3 cellular contexts compared by ENCODE assay signal in genomic region chr7:12490941-12491340, GRCh38.
TF ChIP-seq lines count a peak whose summit lies in the region.

No MANE protein-coding gene starts in this region.

TF ChIP-seq in HepG2, 621 proteins besides CTCF, POLR2A, EP300 and RAD21:
- TF ChIP-seq ZNF75D (CRISPR knock-in tag; IDR thresholded peaks at IDR 0.05; ENCODE audit: borderline replicate concordance) (no peak), MAFK (conservative IDR thresholded peaks at IDR 0.05 in 1 of 2, IDR thresholded peaks at IDR 0.05 in 1 of 2; ENCODE audit: low read length in 2 of 2) (peak; percentile 70 to 87), MAFF (IDR thresholded peaks at IDR 0.05; ENCODE audit: low read depth, low read length) (peak; percentile 78)

TF ChIP-seq in IMR-90, 13 proteins besides CTCF, POLR2A, EP300 and RAD21:
- TF ChIP-seq MAFK (IDR thresholded peaks at IDR 0.05; ENCODE audit: low read depth, low read length): peak; percentile 84
- no peak for TF ChIP-seq RFX5 (IDR thresholded peaks at IDR 0.05; ENCODE audit: low read depth, low read length)
TF ChIP-seq in IMR-90: peak in this region for 1.

TF ChIP-seq in K562, 482 proteins besides CTCF, POLR2A, EP300 and RAD21:
- peak; percentile 38; the same call in 1 of the 2 replicates for TF ChIP-seq MAFG (tag; conservative IDR thresholded peaks at IDR 0.05)
- TF ChIP-seq JUND (IDR thresholded peaks at IDR 0.05; ENCODE audit: borderline replicate concordance, low read depth, low read length): no peak
- TF ChIP-seq JUND (tag; IDR thresholded peaks at IDR 0.05; ENCODE audit: borderline replicate concordance, low read depth, low read length): no peak
- peak; percentile 76 for TF ChIP-seq ZNF316 (IDR thresholded peaks at IDR 0.05)
- no peak for TF ChIP-seq ZNF644 (tag; IDR thresholded peaks at IDR 0.05; ENCODE audit: low read depth)
- no peak for TF ChIP-seq ZNF23 (CRISPR knock-in tag; IDR thresholded peaks at IDR 0.05)
- no peak for TF ChIP-seq ZFP30 (CRISPR knock-in tag; IDR thresholded peaks at IDR 0.05; ENCODE audit: borderline replicate concordance)
- TF ChIP-seq C11orf30 (IDR thresholded peaks at IDR 0.05; ENCODE audit: low read depth): peak; percentile 60
- TF ChIP-seq NR2C2 (CRISPR knock-in tag; IDR thresholded peaks at IDR 0.05): no peak
- no peak for TF ChIP-seq NR2C2 (tag; IDR thresholded peaks at IDR 0.05)
- peak; percentile 59; the same call in 1 of the 2 replicates for TF ChIP-seq MAFK (IDR thresholded peaks at IDR 0.05; ENCODE audit: low read length)
- TF ChIP-seq BRD4 (IDR thresholded peaks at IDR 0.05): no peak
- TF ChIP-seq ZFP36 (IDR thresholded peaks at IDR 0.05; ENCODE audit: low read depth, low read length, partially characterized antibody): no peak
- TF ChIP-seq MAFF (IDR thresholded peaks at IDR 0.05; ENCODE audit: low read length): peak; percentile 54; the same call in 1 of the 2 replicates
- TF ChIP-seq TEAD2 (tag; IDR thresholded peaks at IDR 0.05): no peak
